8 cellular contexts compared by ENCODE assay signal in genomic region chr3:172749201-172749965, GRCh38. TPM values are rescaled to one million over a fixed set of nuclear protein-coding genes. Genes with fewer than 3 reads are reported as not detected.
DNase-seq lines count a peak whose midpoint lies in the region; ATAC-seq lines count a peak whose summit lies in the region.

No MANE protein-coding gene starts in this region.

- peak overlapping the region; percentile 84 for H3K4me2 ChIP-seq in skeletal muscle satellite cell (ENCODE audit: low read length)

- no peaks in the 10 kb centered on the region for H3K36me3 ChIP-seq in CD4-positive, CD25-positive, alpha-beta regulatory T cell (ENCODE audit: control insufficient read depth, insufficient read depth, low read length)
- H3K36me3 ChIP-seq in HUES48 (ENCODE audit: control insufficient read depth, insufficient read depth, low read length) (peaks cover 20% of the 10 kb centered on the region), skeletal muscle satellite cell (ENCODE audit: insufficient read depth, low read length) (no peaks in the 10 kb centered on the region)

- H3K9me3 Mint-ChIP-seq in CD4-positive, CD25-positive, alpha-beta regulatory T cell = no peaks in the 10 kb centered on the region
- H3K9me3 Mint-ChIP-seq in activated naive CD8-positive, alpha-beta T cell treated with anti-CD3 and anti-CD28 coated beads, Interleukin-2, amount 50 U/mL, for 24 hours = no peaks in the 10 kb centered on the region
- H3K9me3 Mint-ChIP-seq in immature natural killer cell = no peaks in the 10 kb centered on the region

- DNase-seq in CD4-positive, CD25-positive, alpha-beta regulatory T cell = no peak
- DNase-seq in activated naive CD8-positive, alpha-beta T cell treated with anti-CD3 and anti-CD28 coated beads, Interleukin-2, amount 50 U/mL, for 24 hours = no peak
- DNase-seq in immature natural killer cell = no peak
- DNase-seq in NCI-H345 treated with DMSO at 0.1 percent for 48 hours (lab: John Stamatoyannopoulos, UW; ENCODE audit: unreplicated experiment) = no peak
- DNase-seq in activated CD4-positive, alpha-beta T cell treated with anti-CD3 and anti-CD28 coated beads, Interleukin-2, amount 50 U/mL, for 4 hours = no peak

- peaks cover 12 to 39% (median 24%) of the 10 kb centered on the region in 4 donors for H3K4me1 Mint-ChIP-seq in CD4-positive, CD25-positive, alpha-beta regulatory T cell
- H3K4me1 Mint-ChIP-seq in activated naive CD8-positive, alpha-beta T cell treated with anti-CD3 and anti-CD28 coated beads, Interleukin-2, amount 50 U/mL, for 24 hours = peaks cover 20% of the 10 kb centered on the region
- H3K4me1 Mint-ChIP-seq in immature natural killer cell = peaks cover 14 to 31% of the 10 kb centered on the region in 2 donors

- H3K27me3 Mint-ChIP-seq in CD4-positive, CD25-positive, alpha-beta regulatory T cell = peaks cover 13% of the 10 kb centered on the region
- H3K27me3 Mint-ChIP-seq in activated naive CD8-positive, alpha-beta T cell treated with anti-CD3 and anti-CD28 coated beads, Interleukin-2, amount 50 U/mL, for 24 hours = peaks cover 1% of the 10 kb centered on the region
- H3K27me3 Mint-ChIP-seq in immature natural killer cell (ENCODE audit: low read depth in 3 of 3) = peaks cover 3 to 8% (median 5%) of the 10 kb centered on the region in 3 donors

- H3K9ac ChIP-seq in HUES48 (ENCODE audit: low read depth, low read length) (no peak overlapping the region), skeletal muscle satellite cell (ENCODE audit: low read depth, low read length) (peak overlapping the region; percentile 96)

- ATAC-seq in CD4-positive, CD25-positive, alpha-beta regulatory T cell (ENCODE audit: low read depth in 2 of 2) = no peak
- ATAC-seq in activated naive CD8-positive, alpha-beta T cell treated with anti-CD3 and anti-CD28 coated beads, Interleukin-2, amount 50 U/mL, for 24 hours = no peak
- no peak for ATAC-seq in GM21717 (IDR thresholded peaks at IDR 0.05; ENCODE audit: unreplicated experiment)

- H3K9me3 ChIP-seq in CD4-positive, CD25-positive, alpha-beta regulatory T cell (ENCODE audit: control insufficient read depth in 2 of 2, low read length in 2 of 2) = no peaks in the 10 kb centered on the region
- H3K9me3 ChIP-seq in HUES48 (ENCODE audit: control insufficient read depth, insufficient read depth, low read length) (no peaks in the 10 kb centered on the region), skeletal muscle satellite cell (replicated peaks; ENCODE audit: low read length) (no peaks in the 10 kb centered on the region)

- H3K27ac Mint-ChIP-seq in CD4-positive, CD25-positive, alpha-beta regulatory T cell = peak overlapping the region in 1 of 3 donors; percentile 15
- no peak overlapping the region for H3K27ac Mint-ChIP-seq in activated naive CD8-positive, alpha-beta T cell treated with anti-CD3 and anti-CD28 coated beads, Interleukin-2, amount 50 U/mL, for 24 hours
- H3K27ac Mint-ChIP-seq in immature natural killer cell = peak overlapping the region in 2 of 6 donors; percentile 21 to 48

- peaks cover 28% of the 10 kb centered on the region for H3K4me1 ChIP-seq in CD4-positive, CD25-positive, alpha-beta regulatory T cell (ENCODE audit: control insufficient read depth, insufficient read depth, low read length, poor library complexity, severe bottlenecking)
- H3K4me1 ChIP-seq in HUES48 (ENCODE audit: control insufficient read depth, insufficient read depth, low read length) = peaks cover 35% of the 10 kb centered on the region
- peaks cover 45% of the 10 kb centered on the region for H3K4me1 ChIP-seq in skeletal muscle satellite cell (ENCODE audit: control insufficient read depth, insufficient read depth, low read length)

- no peaks in the 10 kb centered on the region for H3K36me3 Mint-ChIP-seq in CD4-positive, CD25-positive, alpha-beta regulatory T cell
- H3K36me3 Mint-ChIP-seq in activated naive CD8-positive, alpha-beta T cell treated with anti-CD3 and anti-CD28 coated beads, Interleukin-2, amount 50 U/mL, for 24 hours (ENCODE audit: low read depth) = peaks cover 11% of the 10 kb centered on the region
- no peaks in the 10 kb centered on the region for H3K36me3 Mint-ChIP-seq in immature natural killer cell

- H3K27ac ChIP-seq in CD4-positive, CD25-positive, alpha-beta regulatory T cell (ENCODE audit: insufficient read depth, low read length, poor library complexity, severe bottlenecking) = no peak overlapping the region
- peak overlapping the region; percentile 94 for H3K27ac ChIP-seq in HUES48 (ENCODE audit: low read depth, low read length)

- H3K4me3 ChIP-seq in CD4-positive, CD25-positive, alpha-beta regulatory T cell (ENCODE audit: low read depth, low read length) = peak overlapping the region; percentile 89
- H3K4me3 ChIP-seq in HUES48 (ENCODE audit: low read depth, low read length) (peak overlapping the region; percentile 85), skeletal muscle satellite cell (ENCODE audit: low read length) (peak overlapping the region; percentile 65)

- peaks cover 6% of the 10 kb centered on the region for H3K27me3 ChIP-seq in CD4-positive, CD25-positive, alpha-beta regulatory T cell (ENCODE audit: control insufficient read depth, insufficient read depth, low read length)
- H3K27me3 ChIP-seq in HUES48 (ENCODE audit: control insufficient read depth, insufficient read depth, low read length) (no peaks in the 10 kb centered on the region), skeletal muscle satellite cell (ENCODE audit: control insufficient read depth, insufficient read depth, low read length) (no peaks in the 10 kb centered on the region)

- H3K4me3 Mint-ChIP-seq in CD4-positive, CD25-positive, alpha-beta regulatory T cell = peak overlapping the region; percentile 6 to 99 (median 74)
- peak overlapping the region; percentile 92 for H3K4me3 Mint-ChIP-seq in activated naive CD8-positive, alpha-beta T cell treated with anti-CD3 and anti-CD28 coated beads, Interleukin-2, amount 50 U/mL, for 24 hours
- H3K4me3 Mint-ChIP-seq in immature natural killer cell = peak overlapping the region; percentile 37 to 97 (median 96)

RNA-seq across cellular contexts. Expression of gene ECT2, which starts 1.1 kb away (rescaled TPM):
- total RNA-seq in CD4-positive, CD25-positive, alpha-beta regulatory T cell = 2.7 TPM
- polyA plus RNA-seq in CD4-positive, CD25-positive, alpha-beta regulatory T cell = 1 to 10 TPM; 1.1 to 2.9 (median 1.9) TPM
- 1 to 10 TPM; 2.7 to 4.8 (median 2.8) TPM for polyA plus RNA-seq in immature natural killer cell
- total RNA-seq in skeletal muscle satellite cell (2012; rRNA removed) = 37.3 and 47.6 TPM in 2 replicates

RNA-seq across cellular contexts. Expression of gene NCEH1, which starts 38.5 kb away (rescaled TPM):
- total RNA-seq in CD4-positive, CD25-positive, alpha-beta regulatory T cell = 2.1 TPM
- under 1 TPM; 0.43 to 0.95 (median 0.59) TPM for polyA plus RNA-seq in CD4-positive, CD25-positive, alpha-beta regulatory T cell
- 1 to 10 TPM; 3.0 to 7.1 (median 4.5) TPM for polyA plus RNA-seq in immature natural killer cell
- 9.0 and 11.4 TPM in 2 replicates for total RNA-seq in skeletal muscle satellite cell (2012; rRNA removed)
